Comparison of ENCODE assay signal across 12 cellular contexts in the genomic region with DNA sequence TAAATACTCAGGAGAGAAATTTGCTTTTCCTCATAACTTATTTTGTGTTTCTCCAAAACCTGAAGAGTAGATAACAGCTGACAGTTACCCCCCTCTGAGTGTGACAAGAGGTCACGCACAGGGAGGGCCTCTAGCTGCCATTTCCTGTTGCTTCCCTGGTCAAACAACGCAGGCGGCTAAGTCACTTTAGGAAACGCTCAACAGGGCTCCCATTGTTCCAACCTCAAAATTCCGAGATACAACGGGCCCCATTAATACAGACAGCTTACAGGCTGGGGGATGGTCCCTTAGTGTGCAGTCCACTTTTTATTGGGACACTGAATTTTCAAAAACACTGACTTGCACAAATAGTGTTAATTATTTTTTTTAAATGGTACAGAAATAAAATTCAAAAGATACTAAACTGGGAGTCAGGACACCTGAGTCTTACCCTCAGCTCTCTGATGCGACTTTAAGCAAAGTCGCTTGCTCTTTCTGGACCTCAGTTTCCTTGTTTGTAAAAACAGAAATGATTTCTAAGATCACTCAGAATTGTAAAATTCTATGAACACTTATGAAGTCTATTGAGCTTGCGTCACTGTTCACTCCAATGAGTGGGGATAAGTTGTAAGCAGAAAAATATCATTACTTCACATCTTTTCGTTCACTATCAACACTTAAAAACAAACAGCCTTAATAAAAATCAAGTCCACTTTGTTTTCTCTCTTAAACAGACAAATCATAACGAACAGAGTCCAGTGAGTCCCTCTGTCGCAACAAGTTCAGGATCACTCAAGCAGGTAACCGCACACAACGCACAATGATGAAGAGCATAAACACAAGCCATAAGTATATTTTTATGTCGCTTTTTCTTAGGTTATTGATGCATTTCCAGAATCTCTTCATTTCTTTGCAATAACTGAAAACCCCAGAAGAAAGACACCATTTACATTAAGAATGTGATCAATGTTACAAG. TPM values are rescaled to one million over a fixed set of nuclear protein-coding genes. Genes with fewer than 3 reads are reported as not detected.
A peak's percentile ranks its signal among the peaks of the same experiment; 100 is the strongest.
DNase-seq lines count a peak whose midpoint lies in the region; ATAC-seq, FAIRE-seq and TF ChIP-seq lines count a peak whose summit lies in the region.
"Had no signal": no experiment of that assay in that cellular context is flagged by ENCODE, and none has a peak within 500 bp of the region (broad histone marks: within the 10 kb centered on the region; RNA-seq: fewer than 3 reads in every experiment).

No MANE protein-coding gene starts in this region.

- ATAC-seq in Right ventricle myocardium inferior (no peak), GM18870 (IDR thresholded peaks at IDR 0.05; ENCODE audit: unreplicated experiment) (no peak)

- no peak overlapping the region for H3K4me3 ChIP-seq in cardiac muscle cell
- no peak overlapping the region for H3K4me3 ChIP-seq in choroid plexus epithelial cell (ENCODE audit: low read depth, low read length)
- H3K4me3 ChIP-seq in esophagus muscularis mucosa, result no peak overlapping the region
- H3K4me3 ChIP-seq in small intestine (ENCODE audit: low read depth in 1 of 2, low read length in 2 of 2), result no peak overlapping the region
- H3K4me3 ChIP-seq: upper lobe of left lung had no signal

- WGBS in esophagus muscularis mucosa, result 81% methylated on average over 15 of the region's 15 CpGs
- 81 to 91% (median 89%) methylated on average over 15 of the region's 15 CpGs for WGBS in small intestine, 3 donors

- H3K36me3 ChIP-seq in cardiac muscle cell, result peaks cover 14% of the 10 kb centered on the region
- peaks cover 2 to 70% (median 63%) of the 10 kb centered on the region in 4 donors for H3K36me3 ChIP-seq in esophagus muscularis mucosa
- H3K36me3 ChIP-seq in small intestine (ENCODE audit: control insufficient read depth in 2 of 2, insufficient read depth in 2 of 2, low read length in 2 of 2), result peaks cover 4 to 15% of the 10 kb centered on the region in 2 donors

- TF ChIP-seq EP300 in esophagus muscularis mucosa (IDR thresholded peaks at IDR 0.05), result no peak

- no peak for TF ChIP-seq POLR2A in esophagus muscularis mucosa (IDR thresholded peaks at IDR 0.05; ENCODE audit: low read depth)

- H3K27ac ChIP-seq in cardiac muscle cell (peak overlapping the region; percentile 91), layer of hippocampus (ENCODE audit: low read depth, low read length) (peak overlapping the region; percentile 54), temporal lobe (ENCODE audit: low read depth, low read length) (peak overlapping the region; percentile 78), esophagus muscularis mucosa (replicated peaks in 1 of 4) (peak overlapping the region in 2 of 4 donors; percentile 19 to 21), small intestine (ENCODE audit: low read depth in 1 of 2, low read length in 1 of 2) (no peak overlapping the region)
- H3K27ac ChIP-seq: upper lobe of left lung had no signal

- TF ChIP-seq CTCF in cardiac muscle cell (IDR thresholded peaks at IDR 0.05; ENCODE audit: low read depth, low read length) (no peak), choroid plexus epithelial cell (conservative IDR thresholded peaks at IDR 0.05; ENCODE audit: low read depth, low read length) (no peak), esophagus muscularis mucosa (IDR thresholded peaks at IDR 0.05) (no peak)

- intact Hi-C loops in Right ventricle myocardium inferior (cut with DNase I) (no loop called here), esophagus muscularis mucosa (cut with DNase I) (no loop called here)

- H3K4me1 ChIP-seq in cardiac muscle cell (ENCODE audit: low read depth) (peaks cover 18% of the 10 kb centered on the region), esophagus muscularis mucosa (peaks cover 0 to 4% (median 0%) of the 10 kb centered on the region in 4 donors), small intestine (ENCODE audit: control insufficient read depth in 2 of 2, insufficient read depth in 1 of 2, low read depth in 1 of 2, low read length in 1 of 2) (no peaks in the 10 kb centered on the region)
- H3K4me1 ChIP-seq: upper lobe of left lung had no signal

- FAIRE-seq in small intestine (lab: Jason Lieb, UNC), result no peak
- FAIRE-seq: A204.1 had no signal

- H3K9me3 ChIP-seq in cardiac muscle cell (ENCODE audit: low read depth) (no peaks in the 10 kb centered on the region), esophagus muscularis mucosa (no peaks in the 10 kb centered on the region), small intestine (ENCODE audit: control insufficient read depth, low read depth) (no peaks in the 10 kb centered on the region)
- H3K9me3 ChIP-seq: upper lobe of left lung had no signal

- H3K27me3 ChIP-seq in cardiac muscle cell (no peaks in the 10 kb centered on the region), layer of hippocampus (ENCODE audit: control insufficient read depth, insufficient read depth, low read length) (no peaks in the 10 kb centered on the region), esophagus muscularis mucosa (no peaks in the 10 kb centered on the region), small intestine (ENCODE audit: control insufficient read depth in 2 of 2, insufficient read depth in 2 of 2, low read length in 2 of 2) (no peaks in the 10 kb centered on the region)
- H3K27me3 ChIP-seq: upper lobe of left lung had no signal

- DNase-seq in cardiac muscle cell (ENCODE audit: low read depth in 1 of 2, low spot score in 1 of 2), result peak; percentile 23 to 71
- DNase-seq in Right ventricle myocardium inferior (ENCODE audit: missing footprints), result no peak
- peak; percentile 41 for DNase-seq in choroid plexus epithelial cell (ENCODE audit: low read depth)
- DNase-seq in esophagus muscularis mucosa (ENCODE audit: extremely low spot score), result no peak
- DNase-seq in small intestine, result no peak
- DNase-seq: effector memory CD4-positive, alpha-beta T cell; Karpas-422; upper lobe of left lung had no signal

RNA-seq across cellular contexts. Expression of a gene that starts 13.5 kb away (rescaled TPM):
- total RNA-seq in cardiac muscle cell, result 23.2 and 34.2 TPM in 2 replicates
- polyA plus RNA-seq in cardiac muscle cell, result 35.4 and 47.2 TPM in 2 replicates
- total RNA-seq in Right ventricle myocardium inferior, result 41.8 TPM
- total RNA-seq in temporal lobe, result 56.1 TPM
- total RNA-seq in esophagus muscularis mucosa, result 10 to 100 TPM; 25.4 to 30.6 (median 27.7) TPM
- 10 to 100 TPM; 26.7 to 33.1 (median 30.5) TPM for polyA plus RNA-seq in small intestine

RNA-seq across cellular contexts. Expression of a gene that starts 13.6 kb away (rescaled TPM):
- total RNA-seq in cardiac muscle cell, result 14.4 and 16.9 TPM in 2 replicates
- polyA plus RNA-seq in cardiac muscle cell, result 21.4 and 24.1 TPM in 2 replicates
- total RNA-seq in Right ventricle myocardium inferior, result 19.3 TPM
- total RNA-seq in temporal lobe, result 3.4 TPM
- total RNA-seq in esophagus muscularis mucosa, result 1 to 10 TPM; 5.0 to 9.8 (median 7.4) TPM
- polyA plus RNA-seq in small intestine, result 10 to 100 TPM in 2 of 3 donors, 1 to 10 TPM in 1; 6.5 to 12.7 (median 12.1) TPM

RNA-seq across cellular contexts. Expression of a gene that starts 19.6 kb away (rescaled TPM):
- total RNA-seq in cardiac muscle cell (122 and 124 TPM in 2 replicates), Right ventricle myocardium inferior (50.6 TPM), temporal lobe (40.3 TPM), esophagus muscularis mucosa (10 to 100 TPM; 17.0 to 27.2 (median 23.4) TPM)
- polyA plus RNA-seq in cardiac muscle cell (80.1 and 111 TPM in 2 replicates), small intestine (10 to 100 TPM; 20.3 to 24.8 (median 24.0) TPM)

Comparison
In these comparisons a context has a peak if more than half of its experiments do, and no peak if none do; other contexts are left out.
1. DNase-seq: peak in cardiac muscle cell (2 of 2) and choroid plexus epithelial cell (single experiment); none in Right ventricle myocardium inferior (single experiment), esophagus muscularis mucosa (single experiment) and small intestine (single experiment).
2. H3K27ac ChIP-seq: peak in cardiac muscle cell (single experiment), layer of hippocampus (single experiment) and temporal lobe (single experiment); none in small intestine (0 of 2).